Comparison of ENCODE assay signal across 23 cellular contexts in genomic region chr18:62773691-62774090, GRCh38.
"Had no signal": no experiment of that assay in that cellular context is flagged by ENCODE, and none has a peak within 500 bp of the region (broad histone marks: within the 10 kb centered on the region; RNA-seq: fewer than 3 reads in every experiment).

No MANE protein-coding gene starts in this region.

- DNase-seq: activated B cell treated with CpG ODN at 0.5 μM for 24 hours; activated CD8-positive, alpha-beta memory T cell treated with anti-CD3 and anti-CD28 coated beads, Interleukin-2, amount 10 ng/mL, durations not matched to agents 7 days and 5 days; activated CD8-positive, alpha-beta T cell treated with anti-CD3 and anti-CD28 coated beads, Interleukin-2, amount 10 ng/mL, durations not matched to agents 7 days and 5 days; activated naive CD4-positive, alpha-beta T cell treated with Interleukin-2 at 50 U/mL for 16 hours; activated T-cell treated with anti-CD3 and anti-CD28 coated beads, Interleukin-2, amount 50 U/mL, for 72 hours; aorta; brain microvascular endothelial cell; caudate nucleus; endodermal cell; foreskin keratinocyte; midbrain; natural killer cell; posterior cingulate gyrus; right cardiac atrium; stimulated activated CD4-positive, alpha-beta T cell treated with anti-CD3 and anti-CD28 coated beads, Interleukin-15, amount 100 ng/mL, for 24 hours; stimulated activated CD4-positive, alpha-beta T cell treated with anti-CD3 and anti-CD28 coated beads, Interleukin-2, amount 100 ng/mL, for 24 hours; stimulated activated naive B cell treated with anti-CD40 and anti-IgM and Interleukin-4, amounts not matched to agents 10 μg/mL and 1 μg/mL and 100 μg/mL, for 72 hours; T-helper 2 cell; trophoblast cell had no signal

- FAIRE-seq: islet of Langerhans, urothelium cell line had no signal

- H3K9me3 ChIP-seq: esophagus muscularis mucosa had no signal

- H3K27ac Mint-ChIP-seq: activated B cell treated with CpG ODN at 0.5 μM for 24 hours; activated CD8-positive, alpha-beta memory T cell treated with anti-CD3 and anti-CD28 coated beads, Interleukin-2, amount 10 ng/mL, durations not matched to agents 7 days and 5 days; activated CD8-positive, alpha-beta T cell treated with anti-CD3 and anti-CD28 coated beads, Interleukin-2, amount 10 ng/mL, durations not matched to agents 7 days and 5 days; activated naive CD8-positive, alpha-beta T cell; activated T-cell treated with anti-CD3 and anti-CD28 coated beads, Interleukin-2, amount 50 U/mL, for 72 hours; endodermal cell; natural killer cell; stimulated activated naive B cell treated with anti-CD40 and anti-IgM and Interleukin-4, amounts not matched to agents 10 μg/mL and 1 μg/mL and 100 μg/mL, for 72 hours had no signal

- H3K27ac ChIP-seq: brain microvascular endothelial cell, esophagus muscularis mucosa, foreskin keratinocyte had no signal

- ATAC-seq: activated CD8-positive, alpha-beta memory T cell treated with anti-CD3 and anti-CD28 coated beads, Interleukin-2, amount 10 ng/mL, durations not matched to agents 7 days and 5 days; activated CD8-positive, alpha-beta T cell treated with anti-CD3 and anti-CD28 coated beads, Interleukin-2, amount 10 ng/mL, durations not matched to agents 7 days and 5 days; activated T-cell treated with anti-CD3 and anti-CD28 coated beads, Interleukin-2, amount 50 U/mL, for 72 hours; foreskin keratinocyte; natural killer cell; right cardiac atrium; stimulated activated naive B cell treated with anti-CD40 and anti-IgM and Interleukin-4, amounts not matched to agents 10 μg/mL and 1 μg/mL and 100 μg/mL, for 72 hours had no signal

- H3K36me3 Mint-ChIP-seq: activated naive CD8-positive, alpha-beta T cell; natural killer cell had no signal

- H3K4me3 Mint-ChIP-seq: activated B cell treated with CpG ODN at 0.5 μM for 24 hours; activated CD8-positive, alpha-beta memory T cell treated with anti-CD3 and anti-CD28 coated beads, Interleukin-2, amount 10 ng/mL, durations not matched to agents 7 days and 5 days; activated CD8-positive, alpha-beta T cell treated with anti-CD3 and anti-CD28 coated beads, Interleukin-2, amount 10 ng/mL, durations not matched to agents 7 days and 5 days; activated naive CD8-positive, alpha-beta T cell; activated T-cell treated with anti-CD3 and anti-CD28 coated beads, Interleukin-2, amount 50 U/mL, for 72 hours; endodermal cell; natural killer cell; stimulated activated naive B cell treated with anti-CD40 and anti-IgM and Interleukin-4, amounts not matched to agents 10 μg/mL and 1 μg/mL and 100 μg/mL, for 72 hours had no signal

- H3K4me3 ChIP-seq: esophagus muscularis mucosa had no signal

- H3K27me3 ChIP-seq: brain microvascular endothelial cell, esophagus muscularis mucosa, foreskin keratinocyte had no signal

- H3K36me3 ChIP-seq: brain microvascular endothelial cell, esophagus muscularis mucosa had no signal

- H3K27me3 Mint-ChIP-seq: activated B cell treated with CpG ODN at 0.5 μM for 24 hours; activated CD8-positive, alpha-beta memory T cell treated with anti-CD3 and anti-CD28 coated beads, Interleukin-2, amount 10 ng/mL, durations not matched to agents 7 days and 5 days; stimulated activated naive B cell treated with anti-CD40 and anti-IgM and Interleukin-4, amounts not matched to agents 10 μg/mL and 1 μg/mL and 100 μg/mL, for 72 hours had no signal

- H3K9me3 Mint-ChIP-seq: activated T-cell treated with anti-CD3 and anti-CD28 coated beads, Interleukin-2, amount 50 U/mL, for 72 hours; endodermal cell; natural killer cell had no signal
